14 cellular contexts compared by ENCODE assay signal in genomic region chr4:13647012-13647411, GRCh38. TPM values are rescaled to one million over a fixed set of nuclear protein-coding genes. Genes with fewer than 3 reads are reported as not detected.
DNase-seq lines count a peak whose midpoint lies in the region; ATAC-seq and TF ChIP-seq lines count a peak whose summit lies in the region.
"Had no signal": no experiment of that assay in that cellular context is flagged by ENCODE, and none has a peak within 500 bp of the region (broad histone marks: within the 10 kb centered on the region; RNA-seq: fewer than 3 reads in every experiment).

No MANE protein-coding gene starts in this region.

- H3K79me1 ChIP-seq in trophoblast cell (ENCODE audit: low read length), result no peaks in the 10 kb centered on the region

- peaks cover 4% of the 10 kb centered on the region for H3K4me1 Mint-ChIP-seq in activated T-cell treated with anti-CD3 and anti-CD28 coated beads, Interleukin-2, amount 50 U/mL, for 24 hours (ENCODE audit: low read depth)
- H3K4me1 Mint-ChIP-seq in central memory CD8-positive, alpha-beta T cell, result peaks cover 8% of the 10 kb centered on the region

- peak overlapping the region; percentile 61 for H3K23ac ChIP-seq in trophoblast cell (ENCODE audit: low read length)

- H3K36me3 ChIP-seq in MM.1S (replicated peaks; ENCODE audit: insufficient read depth, low read length) (no peaks in the 10 kb centered on the region), trophoblast cell (ENCODE audit: control insufficient read depth in 1 of 2, insufficient read depth in 2 of 2, low read length in 2 of 2) (no peaks in the 10 kb centered on the region)

- H3K4me1 ChIP-seq in MM.1S (ENCODE audit: low read length) (no peaks in the 10 kb centered on the region), trophoblast cell (ENCODE audit: control insufficient read depth in 1 of 2, insufficient read depth in 2 of 2, low read length in 2 of 2) (no peaks in the 10 kb centered on the region)

- no peaks in the 10 kb centered on the region for H3K9me3 Mint-ChIP-seq in activated T-cell treated with anti-CD3 and anti-CD28 coated beads, Interleukin-2, amount 50 U/mL, for 24 hours
- H3K9me3 Mint-ChIP-seq in central memory CD8-positive, alpha-beta T cell, result no peaks in the 10 kb centered on the region
- H3K9me3 Mint-ChIP-seq: type B pancreatic cell had no signal

- no peaks in the 10 kb centered on the region for H4K20me1 ChIP-seq in MM.1S (ENCODE audit: insufficient read depth, low read length)

- H3K27ac Mint-ChIP-seq in activated T-cell treated with anti-CD3 and anti-CD28 coated beads, Interleukin-2, amount 50 U/mL, for 24 hours, result no peak overlapping the region
- H3K27ac Mint-ChIP-seq in central memory CD8-positive, alpha-beta T cell (ENCODE audit: low read depth), result no peak overlapping the region
- H3K27ac Mint-ChIP-seq: type B pancreatic cell had no signal

- H3K27me3 ChIP-seq in MM.1S (replicated peaks; ENCODE audit: insufficient read depth, low read length), result no peaks in the 10 kb centered on the region
- no peaks in the 10 kb centered on the region for H3K27me3 ChIP-seq in trophoblast cell (ENCODE audit: insufficient read depth, low read length)

- H3K9ac ChIP-seq in MM.1S (ENCODE audit: low read length) (no peak overlapping the region), trophoblast cell (ENCODE audit: low read length) (no peak overlapping the region)
- H3K9ac ChIP-seq: parathyroid adenoma had no signal

- H4K12ac ChIP-seq in trophoblast cell (ENCODE audit: low read depth, low read length), result no peak overlapping the region

- peak overlapping the region; percentile 26 for H3K4me3 Mint-ChIP-seq in activated T-cell treated with anti-CD3 and anti-CD28 coated beads, Interleukin-2, amount 50 U/mL, for 24 hours
- peak overlapping the region; percentile 53 for H3K4me3 Mint-ChIP-seq in central memory CD8-positive, alpha-beta T cell
- H3K4me3 Mint-ChIP-seq: type B pancreatic cell had no signal

- H2BK5ac ChIP-seq in trophoblast cell (ENCODE audit: low read depth, low read length, poor library complexity), result no peak overlapping the region

- H2BK120ac ChIP-seq in trophoblast cell (ENCODE audit: insufficient read depth, low read length, poor library complexity), result no peak overlapping the region

- 0 out of 2 replicates have a peak overlapping the region, but pooled peaks have one; percentile 5 for H2AFZ ChIP-seq in MM.1S (ENCODE audit: low read length)
- no peak overlapping the region for H2AFZ ChIP-seq in trophoblast cell (ENCODE audit: insufficient read depth, low read length, poor library complexity)
- H2AFZ ChIP-seq: parathyroid adenoma had no signal

- H3K18ac ChIP-seq in trophoblast cell (ENCODE audit: low read length), result no peak overlapping the region

- no peak overlapping the region for H4K91ac ChIP-seq in trophoblast cell (ENCODE audit: low read depth, low read length)

- H3K27ac ChIP-seq in MM.1S (ENCODE audit: low read length) (no peak overlapping the region), trophoblast cell (ENCODE audit: low read depth, low read length) (no peak overlapping the region)
- H3K27ac ChIP-seq: coronary artery, HL-60, parathyroid adenoma had no signal

- no peaks in the 10 kb centered on the region for H3K9me2 ChIP-seq in MM.1S (replicated peaks; ENCODE audit: insufficient read depth, low read length)

- no peak overlapping the region for H3K4ac ChIP-seq in trophoblast cell (ENCODE audit: low read depth, low read length)

- no CpG with 5 or more reads among the region's 6 CpGs for WGBS in trophoblast cell (ENCODE audit: extremely low coverage, insufficient coverage, insufficient read length)

- H3K79me2 ChIP-seq in MM.1S (ENCODE audit: low read length) (no peaks in the 10 kb centered on the region), trophoblast cell (ENCODE audit: control insufficient read depth, insufficient read depth, low read length, poor library complexity) (no peaks in the 10 kb centered on the region)
- H3K79me2 ChIP-seq: parathyroid adenoma had no signal

- H4K8ac ChIP-seq in trophoblast cell (ENCODE audit: low read depth, low read length), result no peak overlapping the region

- peak overlapping the region; percentile 49 for H3K4me2 ChIP-seq in MM.1S (ENCODE audit: low read depth, low read length)
- no peak overlapping the region for H3K4me2 ChIP-seq in trophoblast cell (ENCODE audit: low read length)

- H3K36me3 Mint-ChIP-seq in activated T-cell treated with anti-CD3 and anti-CD28 coated beads, Interleukin-2, amount 50 U/mL, for 24 hours (ENCODE audit: low read depth), result no peaks in the 10 kb centered on the region
- H3K36me3 Mint-ChIP-seq in central memory CD8-positive, alpha-beta T cell (ENCODE audit: insufficient read depth), result peaks cover 2% of the 10 kb centered on the region
- H3K36me3 Mint-ChIP-seq: type B pancreatic cell had no signal

- H3K27me3 Mint-ChIP-seq in activated T-cell treated with anti-CD3 and anti-CD28 coated beads, Interleukin-2, amount 50 U/mL, for 24 hours, result peaks cover 33% of the 10 kb centered on the region
- H3K27me3 Mint-ChIP-seq in central memory CD8-positive, alpha-beta T cell, result peaks cover 73% of the 10 kb centered on the region

- no peak overlapping the region for H2AK5ac ChIP-seq in trophoblast cell (ENCODE audit: low read length)

- ATAC-seq in central memory CD8-positive, alpha-beta T cell (replicated peaks; ENCODE audit: extremely low read depth, poor library complexity, severe bottlenecking), result no peak
- ATAC-seq in HG03139 (IDR thresholded peaks at IDR 0.05; ENCODE audit: unreplicated experiment), result no peak

- H3F3A ChIP-seq in MM.1S (ENCODE audit: insufficient read depth, low read length), result no peaks in the 10 kb centered on the region

- no peak for DNase-seq in activated T-cell treated with anti-CD3 and anti-CD28 coated beads, Interleukin-2, amount 50 U/mL, for 24 hours
- DNase-seq in activated T-cell treated with anti-CD3 and anti-CD28 coated beads, Interleukin-2, amount 50 U/mL, for 48 hours, result no peak
- no peak for DNase-seq in MM.1S
- DNase-seq in central memory CD8-positive, alpha-beta T cell (ENCODE audit: low spot score in 2 of 2), result no peak
- DNase-seq in trophoblast cell, result no peak
- no peak for DNase-seq in SHP77 (lab: John Stamatoyannopoulos, UW)
- no peak for DNase-seq in HCEC 1CT
- DNase-seq: activated CD4-positive, alpha-beta T cell treated with anti-CD3 and anti-CD28 coated beads, Interleukin-2, amount 50 U/mL, for 4 hours; NCI-H2227 treated with DMSO at 0.1 percent for 48 hours had no signal

- no peak overlapping the region for H3K14ac ChIP-seq in trophoblast cell (ENCODE audit: low read length)

- TF ChIP-seq CTCF in MM.1S (IDR thresholded peaks at IDR 0.05; ENCODE audit: low read length), result no peak

- 0 out of 2 replicates have a peak overlapping the region, but pooled peaks have one; percentile 19 for H3K4me3 ChIP-seq in MM.1S (ENCODE audit: low read length)
- no peak overlapping the region for H3K4me3 ChIP-seq in trophoblast cell (ENCODE audit: low read depth, low read length)
- H3K4me3 ChIP-seq: coronary artery had no signal

- no peaks in the 10 kb centered on the region for H3K9me3 ChIP-seq in MM.1S (replicated peaks; ENCODE audit: insufficient read depth, low read length)
- no peaks in the 10 kb centered on the region for H3K9me3 ChIP-seq in trophoblast cell (ENCODE audit: insufficient read depth, low read depth, low read length)

- no peak overlapping the region for H2BK12ac ChIP-seq in trophoblast cell (ENCODE audit: low read length)

RNA-seq across cellular contexts. Expression of gene BOD1L1, which starts 19.5 kb away (rescaled TPM):
- 21.7 and 23.3 TPM in 2 replicates for polyA plus RNA-seq in trophoblast cell (2013)
